In genomic region chr11:66593650-66594049, GRCh38 we compare ENCODE assay signal across 1 cellular context.
TF ChIP-seq lines count a peak whose summit lies in the region.

No MANE protein-coding gene starts in this region.

TF ChIP-seq in H1, 55 proteins besides CTCF, POLR2A, EP300 and RAD21:
- TF ChIP-seq CREB1 (IDR thresholded peaks at IDR 0.05) (no peak), RBBP5 (IDR thresholded peaks at IDR 0.05; ENCODE audit: borderline replicate concordance, low read depth, low read length) (no peak)
